In the genomic region with DNA sequence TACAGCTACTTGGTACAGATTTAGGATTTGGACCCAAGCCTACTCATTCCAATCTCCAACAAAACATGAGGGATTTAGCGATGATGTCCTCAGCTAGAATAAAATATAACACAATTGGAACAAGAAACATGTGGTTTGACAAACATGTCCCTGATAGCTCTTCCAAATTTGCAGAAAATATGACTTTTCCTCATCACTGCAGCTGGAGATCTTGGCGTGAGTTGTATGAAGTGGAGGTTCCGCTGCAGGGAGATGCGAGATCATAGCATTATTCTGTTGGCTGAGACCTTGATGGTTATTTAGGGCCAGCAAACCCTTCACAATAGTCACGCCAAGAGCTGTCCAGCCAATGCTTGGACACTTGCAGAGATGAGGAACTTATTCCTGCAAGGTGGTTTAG, we compare ENCODE assay signal across 16 cellular contexts.
"Had no signal": no experiment of that assay in that cellular context is flagged by ENCODE, and none has a peak within 500 bp of the region (broad histone marks: within the 10 kb centered on the region; RNA-seq: fewer than 3 reads in every experiment).

No MANE protein-coding gene starts in this region.

- H3K4me1 Mint-ChIP-seq: immature natural killer cell; naive thymus-derived CD8-positive, alpha-beta T cell; neural crest cell had no signal

- ATAC-seq: gastrocnemius medialis; mucosa of descending colon; naive thymus-derived CD8-positive, alpha-beta T cell; stimulated activated naive CD8-positive, alpha-beta T cell treated with anti-CD3 and anti-CD28 coated beads, Interleukin-15, Interleukin-2, amounts not matched to agents 100 U/mL and 50 U/mL, for 24 hours had no signal

- H3K27ac ChIP-seq: dorsolateral prefrontal cortex, gastrocnemius medialis, suprapubic skin, thyroid gland had no signal

- H3K27me3 ChIP-seq: gastrocnemius medialis, suprapubic skin, thyroid gland had no signal

- H3K27ac Mint-ChIP-seq: immature natural killer cell; naive thymus-derived CD8-positive, alpha-beta T cell; type B pancreatic cell had no signal

- H3K9me3 ChIP-seq: gastrocnemius medialis, mucosa of descending colon, suprapubic skin, thyroid gland had no signal

- H3K4me3 Mint-ChIP-seq: immature natural killer cell; naive thymus-derived CD8-positive, alpha-beta T cell; neural crest cell; type B pancreatic cell had no signal

- H3K36me3 ChIP-seq: gastrocnemius medialis, suprapubic skin, thyroid gland had no signal

- H3K36me3 Mint-ChIP-seq: type B pancreatic cell had no signal

- DNase-seq: cortex of kidney; dorsolateral prefrontal cortex; effector CD8-positive, alpha-beta T cell; gastrocnemius medialis; immature natural killer cell; mammary epithelial cell; naive thymus-derived CD8-positive, alpha-beta T cell; posterior cingulate gyrus; stimulated activated CD4-positive, alpha-beta T cell treated with anti-CD3 and anti-CD28 coated beads, Interleukin-2, amount 100 ng/mL, for 48 hours; stimulated activated naive CD8-positive, alpha-beta T cell treated with anti-CD3 and anti-CD28 coated beads, Interleukin-15, Interleukin-2, amounts not matched to agents 100 U/mL and 50 U/mL, for 24 hours; thyroid gland had no signal

- H3K9me3 Mint-ChIP-seq: type B pancreatic cell had no signal

- H3K4me3 ChIP-seq: dorsolateral prefrontal cortex, gastrocnemius medialis, mucosa of descending colon, smooth muscle cell, suprapubic skin, thyroid gland had no signal

- H3K4me1 ChIP-seq: gastrocnemius medialis, suprapubic skin, thyroid gland had no signal
